18 cellular contexts compared by ENCODE assay signal in the genomic region with DNA sequence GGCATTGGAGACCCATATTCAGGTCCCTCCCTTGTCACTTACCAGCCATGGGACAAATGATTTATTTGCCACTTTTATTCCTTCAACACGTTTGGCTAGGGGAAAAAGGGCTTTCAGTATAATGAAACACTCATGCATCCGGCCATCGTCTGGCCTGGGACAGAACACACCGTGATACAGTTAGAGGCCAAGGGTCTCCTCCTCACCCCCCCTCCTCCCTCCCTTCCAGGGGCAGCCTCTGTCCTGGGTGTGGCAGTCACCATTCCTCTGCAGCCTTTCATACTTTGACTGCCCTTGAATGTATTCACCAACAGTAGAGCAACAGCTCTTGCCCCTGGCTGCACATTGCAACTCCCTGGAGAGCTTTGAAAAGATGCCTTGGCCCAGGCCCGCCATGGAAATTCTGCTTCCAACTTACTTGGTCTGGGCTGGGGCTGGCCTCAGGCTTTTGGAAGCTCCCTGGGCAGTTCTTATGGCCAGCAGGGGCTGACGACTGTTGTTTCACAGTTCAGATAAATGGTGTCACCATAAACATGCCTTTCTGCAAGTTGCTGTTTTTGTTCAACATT. TPM values are rescaled to one million over a fixed set of nuclear protein-coding genes. Genes with fewer than 3 reads are reported as not detected.
A peak's percentile ranks its signal among the peaks of the same experiment; 100 is the strongest.
DNase-seq lines count a peak whose midpoint lies in the region; ATAC-seq, FAIRE-seq and TF ChIP-seq lines count a peak whose summit lies in the region.
"Had no signal": no experiment of that assay in that cellular context is flagged by ENCODE, and none has a peak within 500 bp of the region (broad histone marks: within the 10 kb centered on the region; RNA-seq: fewer than 3 reads in every experiment).

No MANE protein-coding gene starts in this region.

- RAD21 ChIA-PET in GM12878 (lab: Charles Lee; ENCODE audit: unreplicated experiment) = no interaction called here

- CTCF ChIA-PET in GM12878 (lab: Yijun Ruan, JAX) = interaction anchor here (0.5 kb wide), 1 partner anchor 199 kb away, joined by 3 read pairs; no protein-coding TSS in a partner anchor

- no peak overlapping the region for H3K9ac ChIP-seq in GM12878 (ENCODE audit: control insufficient read depth, insufficient read depth, low read length)

- H3K4me1 ChIP-seq in GM12878 (ENCODE audit: control insufficient read depth, insufficient read depth, low read length) (peaks cover 15% of the 10 kb centered on the region), left lung (peaks cover 24 to 83% of the 10 kb centered on the region in 2 donors), thyroid gland (peaks cover 58 to 75% of the 10 kb centered on the region in 2 donors)

- no peak for TF ChIP-seq EP300 in GM12878 (IDR thresholded peaks at IDR 0.05; ENCODE audit: borderline replicate concordance in 1 of 2, control insufficient read depth in 1 of 2, low read depth in 2 of 2, low read length in 2 of 2)

- SMC1A ChIA-PET in GM12878 (lab: Charles Lee; ENCODE audit: uncharacterized antibody, unreplicated experiment) = no interaction called here

- no peak for TF ChIP-seq RAD21 in GM12878 (IDR thresholded peaks at IDR 0.05; ENCODE audit: insufficient read depth, low read depth, low read length)

- WGBS in GM12878 (ENCODE audit: insufficient coverage, insufficient replicate concordance, low lambda C conversion rate, missing lambda C conversion rate) = 82% methylated on average over 6 of the region's 6 CpGs
- WGBS in thyroid gland, 2 donors = 31 to 45% methylated on average over 6 of the region's 6 CpGs

- no peak for TF ChIP-seq CTCF in GM12878 (IDR thresholded peaks at IDR 0.05 in 2 of 3, conservative IDR thresholded peaks at IDR 0.05 in 1 of 3; ENCODE audit: control insufficient read depth in 2 of 3, extremely low read depth in 1 of 3, insufficient read depth in 1 of 3, low read depth in 3 of 3, low read length in 3 of 3)
- no peak for TF ChIP-seq CTCF in left lung (IDR thresholded peaks at IDR 0.05)
- no peak for TF ChIP-seq CTCF in thyroid gland (IDR thresholded peaks at IDR 0.05)

- H3K36me3 ChIP-seq in GM12878 (ENCODE audit: control insufficient read depth in 2 of 2, insufficient read depth in 2 of 2, low read length in 1 of 2) (no peaks in the 10 kb centered on the region), left lung (no peaks in the 10 kb centered on the region), thyroid gland (no peaks in the 10 kb centered on the region)
- H3K36me3 ChIP-seq: prostate gland had no signal

- ATAC-seq in GM12878 (no peak), left lung (no peak), left ventricle myocardium superior (no peak), HG03139 (IDR thresholded peaks at IDR 0.05; ENCODE audit: unreplicated experiment) (no peak)
- ATAC-seq: activated CD8-positive, alpha-beta T cell treated with anti-CD3 and anti-CD28 coated beads, Interleukin-2, amount 10 ng/mL, durations not matched to agents 7 days and 5 days; stimulated activated naive CD8-positive, alpha-beta T cell treated with anti-CD3 and anti-CD28 coated beads, Interleukin-15, Interleukin-2, amounts not matched to agents 100 U/mL and 50 U/mL, for 24 hours had no signal

- no TSS peak for BruUV-seq in GM12878 (replicated peaks; lab: Mats Ljungman, UMichigan)

- TF ChIP-seq POLR2A in GM12878 (IDR thresholded peaks at IDR 0.05; ENCODE audit: low read depth, low read length) = no peak
- no peak for TF ChIP-seq POLR2A in thyroid gland (IDR thresholded peaks at IDR 0.05)

- POLR2A ChIA-PET in GM12878 (lab: Charles Lee) = interaction anchor here (0.8 kb wide), 1 partner anchor 111 kb away, joined by 5 read pairs; no protein-coding TSS in a partner anchor

- H2AFZ ChIP-seq in GM12878 (ENCODE audit: control insufficient read depth, low read depth, low read length) = no peak overlapping the region

- H3K9me3 ChIP-seq in GM12878 (replicated peaks; ENCODE audit: control insufficient read depth, insufficient read depth, low read length) (no peaks in the 10 kb centered on the region), left lung (no peaks in the 10 kb centered on the region), thyroid gland (no peaks in the 10 kb centered on the region)
- H3K9me3 ChIP-seq: prostate gland had no signal

- H3K4me3 ChIP-seq in GM12878 (no peak overlapping the region), left lung (no peak overlapping the region), thyroid gland (replicated peaks in 1 of 3) (no peak overlapping the region)
- H3K4me3 ChIP-seq: prostate gland had no signal

- H3K79me2 ChIP-seq in GM12878 (ENCODE audit: control insufficient read depth, insufficient read depth, low read length) = peaks cover 15% of the 10 kb centered on the region

- H3K27ac ChIP-seq in GM12878 (ENCODE audit: control insufficient read depth, insufficient read depth) (no peak overlapping the region), left lung (peak overlapping the region; percentile 33 to 88), thyroid gland (peak overlapping the region in 2 of 3 donors; percentile 15 to 53)

- intact Hi-C loops in GM12878 (cut with micrococcal nuclease; ENCODE audit: unreplicated experiment) = loop anchor here (10.0 kb wide), 1 partner anchor 406 kb away; a partner anchor contains a TSS
- intact Hi-C loops in left lung (cut with DNase I) = no loop called here
- intact Hi-C loops in thyroid gland (cut with DNase I) = loop anchor here (5.0 kb wide), 2 partner anchors 44 to 59 kb away; no protein-coding TSS in a partner anchor
- intact Hi-C loops in left ventricle myocardium superior (cut with micrococcal nuclease) = no loop called here

- H3K27me3 ChIP-seq in GM12878 (replicated peaks in 1 of 2; ENCODE audit: control insufficient read depth in 2 of 2, insufficient read depth in 2 of 2, low read length in 1 of 2) = no peaks in the 10 kb centered on the region
- no peaks in the 10 kb centered on the region for H3K27me3 ChIP-seq in left lung
- no peaks in the 10 kb centered on the region for H3K27me3 ChIP-seq in thyroid gland

- H4K20me1 ChIP-seq in GM12878 (ENCODE audit: control insufficient read depth, insufficient read depth) = no peaks in the 10 kb centered on the region

- H3K4me2 ChIP-seq in GM12878 (ENCODE audit: control insufficient read depth, insufficient read depth) = 0 out of 2 replicates have a peak overlapping the region, but pooled peaks have one; percentile 9

- peak; percentile 47 for DNase-seq in ELF-1 (ENCODE audit: low read depth, low spot score)
- DNase-seq in GM12878 (ENCODE audit: low read depth, low spot score) = no peak
- DNase-seq in left lung = no peak
- no peak for DNase-seq in thyroid gland
- no peak for DNase-seq in stimulated activated naive CD4-positive, alpha-beta T cell (lab: John Stamatoyannopoulos, UW)
- DNase-seq in left ventricle myocardium superior = no peak
- DNase-seq: activated CD8-positive, alpha-beta T cell treated with anti-CD3 and anti-CD28 coated beads, Interleukin-2, amount 10 ng/mL, durations not matched to agents 7 days and 5 days; activated naive CD4-positive, alpha-beta T cell treated with anti-CD3 and anti-CD28 coated beads, Interleukin-2, amount 10 ng/mL, durations not matched to agents 7 days and 5 days; effector CD4-positive, alpha-beta T cell; NCI-H524 treated with DMSO at 0.1 percent for 48 hours; stimulated activated CD4-positive, alpha-beta T cell treated with anti-CD3 and anti-CD28 coated beads, Interleukin-4, amount 100 ng/mL, for 24 hours; stimulated activated naive CD8-positive, alpha-beta T cell treated with anti-CD3 and anti-CD28 coated beads, Interleukin-15, Interleukin-2, amounts not matched to agents 100 U/mL and 50 U/mL, for 24 hours; T1000 had no signal

- FAIRE-seq in GM12878 (lab: Jason Lieb, UNC) = no peak
- FAIRE-seq: GM12892, H54 had no signal

- in situ Hi-C loops in GM12878 (cut with MboI) = no loop called here

TF ChIP-seq in GM12878, 131 proteins besides CTCF, POLR2A, EP300 and RAD21 (continues in another document):
- TF ChIP-seq HCFC1 (IDR thresholded peaks at IDR 0.05; ENCODE audit: low read length) = no peak

RNA-seq across cellular contexts. Expression of a gene that starts 3.0 kb away (rescaled TPM):
- total RNA-seq in GM12878 (2013; cell fraction: nucleolus; rRNA removed) = 11.0 and 11.7 TPM in 2 replicates
- total RNA-seq in GM12878 (2014; rRNA removed) (1.4 and 2.5 TPM in 2 replicates), GM12878 (2014; rRNA removed; fragmentation: Illumina TruSeq; extraction: Trizol) (1.0 and 1.6 TPM in 2 replicates), GM12878 (2021) (17.3 and 19.3 TPM in 2 replicates), left lung (10 to 100 TPM; 43.9 to 46.0 TPM), thyroid gland (10 to 100 TPM; 12.4 to 24.9 (median 23.2) TPM), left ventricle myocardium superior (17.4 TPM)
- 2.2 TPM for polyA plus RNA-seq in GM12878 (2011; ENCODE audit: low read depth)
- polyA plus RNA-seq in GM12878 (2011; rRNA removed) (2.1 and 7.3 TPM in 2 replicates), GM12878 (2014; fragmentation: Illumina TruSeq; extraction: Trizol) (0.49 and 4.5 TPM in 2 replicates), GM12878 (2014; fragmentation: Nextera tagmentation; extraction: Ambion mirVana) (under 1 TPM; 0.08 to 0.37 TPM), GM12878 (2014; rRNA removed) (9.4 and 11.5 TPM in 2 replicates), GM12878 (2016; fragmentation: Nextera tagmentation; extraction: Ambion mirVana) (10 to 100 TPM in 1 of 2 experiments, 1 to 10 TPM in 1; 9.6 to 10.7 TPM)
- 8.7 and 11.4 TPM in 2 replicates for polyA plus RNA-seq in GM12878 (2011; cell fraction: cytosol; rRNA removed)
- 25.0 and 30.1 TPM in 2 replicates for polyA plus RNA-seq in GM12878 (2011; cell fraction: nucleus; rRNA removed)
- polyA plus RNA-seq in GM12878 (2012) = 9.1 and 9.4 TPM in 2 replicates
- 6.4 and 12.7 TPM in 2 replicates for polyA minus RNA-seq in GM12878 (2011; rRNA and poly(A)+ RNA removed)
- polyA minus RNA-seq in GM12878 (2011; cell fraction: cytosol; rRNA and poly(A)+ RNA removed) = 4.5 and 8.6 TPM in 2 replicates
- 4.8 and 10.0 TPM in 2 replicates for polyA minus RNA-seq in GM12878 (2011; cell fraction: nucleus; rRNA and poly(A)+ RNA removed)

RNA-seq across cellular contexts. Expression of a gene that starts 44.4 kb away (rescaled TPM):
- total RNA-seq in GM12878 (2013; cell fraction: nucleolus; rRNA removed) = not detected in 2 replicates
- total RNA-seq in GM12878 (2014; rRNA removed) (not detected in 2 replicates), GM12878 (2014; rRNA removed; fragmentation: Illumina TruSeq; extraction: Trizol) (not detected in 2 replicates), GM12878 (2021) (not detected in 2 replicates), left lung (not detected), thyroid gland (under 1 TPM in 1 of 4 donors, not detected in 3; 0.22 TPM), left ventricle myocardium superior (not detected)
- polyA plus RNA-seq in GM12878 (2011; ENCODE audit: low read depth) = not detected
- polyA plus RNA-seq in GM12878 (2011; rRNA removed) (not detected in 2 replicates), GM12878 (2014; fragmentation: Illumina TruSeq; extraction: Trizol) (not detected in 2 replicates), GM12878 (2014; fragmentation: Nextera tagmentation; extraction: Ambion mirVana) (not detected), GM12878 (2014; rRNA removed) (not detected in 2 replicates), GM12878 (2016; fragmentation: Nextera tagmentation; extraction: Ambion mirVana) (not detected)
- not detected in 2 replicates for polyA plus RNA-seq in GM12878 (2011; cell fraction: cytosol; rRNA removed)
- polyA plus RNA-seq in GM12878 (2011; cell fraction: nucleus; rRNA removed) = not detected in 2 replicates
- not detected in 2 replicates for polyA plus RNA-seq in GM12878 (2012)
- not detected in 2 replicates for polyA minus RNA-seq in GM12878 (2011; rRNA and poly(A)+ RNA removed)
- not detected in 2 replicates for polyA minus RNA-seq in GM12878 (2011; cell fraction: cytosol; rRNA and poly(A)+ RNA removed)
- not detected in 2 replicates for polyA minus RNA-seq in GM12878 (2011; cell fraction: nucleus; rRNA and poly(A)+ RNA removed)
- total RNA-seq: activated CD8-positive, alpha-beta T cell treated with anti-CD3 and anti-CD28 coated beads, Interleukin-2, amount 10 ng/mL, durations not matched to agents 7 days and 5 days; lung microvascular endothelial cell had no signal

Comparison
In these comparisons a context has a peak if more than half of its experiments do, and no peak if none do; other contexts are left out.
1. intact Hi-C loops: an anchor here in GM12878 (10.0 kb wide) and thyroid gland (5.0 kb wide); none called in left lung and left ventricle myocardium superior.